ENCODE assay signal across 17 cellular contexts in the genomic region with DNA sequence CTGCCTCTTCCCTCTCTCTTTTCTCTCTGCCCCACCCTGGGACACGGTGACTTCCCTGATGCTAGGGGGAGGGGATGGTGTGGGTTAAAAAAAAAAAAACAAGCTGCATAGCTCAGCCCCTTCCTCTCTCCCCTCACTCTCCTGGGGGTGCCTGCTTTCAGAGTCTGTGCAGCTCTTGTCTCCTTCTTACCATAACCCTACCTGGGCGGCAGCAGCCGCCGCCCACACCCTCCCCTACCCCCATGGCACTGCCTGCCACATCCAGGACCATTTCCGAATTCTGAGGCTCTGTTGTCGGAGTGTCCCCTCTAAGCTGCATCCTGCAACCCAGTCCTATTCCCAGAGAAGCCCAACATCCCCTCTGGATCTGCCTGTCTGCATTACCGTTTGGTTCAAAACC.
"Had no signal": no experiment of that assay in that cellular context is flagged by ENCODE, and none has a peak within 500 bp of the region (broad histone marks: within the 10 kb centered on the region; RNA-seq: fewer than 3 reads in every experiment).

No MANE protein-coding gene starts in this region.

- H3K9me3 Mint-ChIP-seq: naive thymus-derived CD8-positive, alpha-beta T cell; neural crest cell; type B pancreatic cell had no signal

- H3K27me3 ChIP-seq: colonic mucosa, esophagus muscularis mucosa, gastrocnemius medialis, heart right ventricle, ovary, suprapubic skin, thyroid gland had no signal

- H3K27ac Mint-ChIP-seq: type B pancreatic cell had no signal

- H3K9me3 ChIP-seq: colonic mucosa, esophagus muscularis mucosa, gastrocnemius medialis, heart right ventricle, left ventricle myocardium inferior, ovary, suprapubic skin, thyroid gland had no signal

- H3K36me3 ChIP-seq: colonic mucosa, esophagus muscularis mucosa, gastrocnemius medialis, heart right ventricle, left ventricle myocardium inferior, ovary, suprapubic skin, thyroid gland had no signal

- H3K4me3 ChIP-seq: colonic mucosa, esophagus muscularis mucosa, gastrocnemius medialis, heart right ventricle, left ventricle myocardium inferior, ovary, suprapubic skin, thyroid gland had no signal

- H3K27me3 Mint-ChIP-seq: naive thymus-derived CD8-positive, alpha-beta T cell had no signal

- DNase-seq: caudate nucleus; colonic mucosa; effector CD8-positive, alpha-beta T cell; gastrocnemius medialis; heart right ventricle; hypothalamus; left cardiac atrium; left ventricle myocardium inferior; naive thymus-derived CD8-positive, alpha-beta T cell; ovary; stimulated activated CD4-positive, alpha-beta T cell treated with anti-CD3 and anti-CD28 coated beads, Interleukin-4, amount 100 ng/mL, for 4 hours; stimulated activated naive CD4-positive, alpha-beta T cell; thyroid gland had no signal

- H3K4me3 Mint-ChIP-seq: naive thymus-derived CD8-positive, alpha-beta T cell; neural crest cell; type B pancreatic cell had no signal
